In genomic region chr9:33225319-33226152, GRCh38 we compare ENCODE assay signal across 7 cellular contexts.
DNase-seq lines count a peak whose midpoint lies in the region; ATAC-seq and TF ChIP-seq lines count a peak whose summit lies in the region.

No MANE protein-coding gene starts in this region.

- H3K4me3 ChIP-seq in NB4 (ENCODE audit: low read depth, low read length), result no peak overlapping the region

- TF ChIP-seq CTCF in GM12873 (IDR thresholded peaks at IDR 0.05; ENCODE audit: insufficient read depth, low read depth, low read length, missing control alignments) (peak; percentile 62), NB4 (IDR thresholded peaks at IDR 0.05; ENCODE audit: low read depth, low read length) (peak; percentile 79)

- DNase-seq in NB4 (ENCODE audit: low read depth) (peak; percentile 91), T-helper 2 cell (peak in 4 of 5 experiments; percentile 44 to 80 (median 50)), anterior cingulate cortex (lab: John Stamatoyannopoulos, UW) (peak in 35 of 58 donors; percentile 2 to 65 (median 22)), hypothalamus (lab: John Stamatoyannopoulos, UW) (peak in 30 of 51 donors; percentile 2 to 80 (median 19))
- peak; percentile 60 for DNase-seq in stimulated activated CD4-positive, alpha-beta T cell treated with anti-CD3 and anti-CD28 coated beads, Interleukin-12 subunit alpha, Interleukin-12 subunit beta, amount 100 ng/mL, for 4 hours

- TF ChIP-seq POLR2A in NB4 (IDR thresholded peaks at IDR 0.05; ENCODE audit: extremely low read depth, insufficient read length), result no peak

- no peak for ATAC-seq in HG03095 (IDR thresholded peaks at IDR 0.05; ENCODE audit: unreplicated experiment)

Comparison
In these comparisons a context has a peak if more than half of its experiments do, and no peak if none do; other contexts are left out.
1. DNase-seq: peak in every context shown above with its lines; median percentile 91 in NB4; 60 in stimulated activated CD4-positive, alpha-beta T cell treated with anti-CD3 and anti-CD28 coated beads, Interleukin-12 subunit alpha, Interleukin-12 subunit beta, amount 100 ng/mL, for 4 hours; 50 in T-helper 2 cell; 22 in anterior cingulate cortex; 19 in hypothalamus.